Comparison of ENCODE assay signal across 8 cellular contexts in the genomic region with DNA sequence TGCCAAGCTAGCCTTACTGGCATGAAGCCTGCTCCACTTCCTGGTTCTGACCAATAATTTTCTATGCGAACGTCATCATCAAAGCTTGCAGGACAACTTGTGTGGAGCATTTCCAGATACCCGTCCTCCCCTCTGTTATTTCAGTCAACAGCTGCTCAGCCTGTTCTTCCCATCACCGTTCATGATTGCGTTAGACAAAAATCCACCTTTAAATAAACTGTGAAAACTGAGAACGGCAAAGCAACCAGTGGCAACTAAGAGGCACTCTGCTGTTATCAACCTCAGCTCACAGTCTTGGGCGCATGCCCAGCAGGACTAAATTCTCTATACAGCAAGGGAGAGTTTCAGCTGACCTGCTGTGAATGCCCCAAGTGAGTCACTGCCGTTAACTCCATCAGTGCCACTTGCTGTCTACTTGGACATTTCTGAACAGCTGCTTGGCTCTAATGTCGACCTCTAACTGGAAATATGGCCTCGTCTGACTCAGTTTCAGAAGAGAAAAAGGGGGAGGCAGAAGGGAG.
DNase-seq lines count a peak whose midpoint lies in the region; ATAC-seq, FAIRE-seq and TF ChIP-seq lines count a peak whose summit lies in the region.

No MANE protein-coding gene starts in this region.

- H3K27ac Mint-ChIP-seq in astrocyte (ENCODE audit: unreplicated experiment) = peak overlapping the region; percentile 97
- no peak overlapping the region for H3K27ac Mint-ChIP-seq in activated CD4-positive, alpha-beta T cell treated with anti-CD3 and anti-CD28 coated beads, Interleukin-2, amount 10 ng/mL, durations not matched to agents 7 days and 5 days

- CTCF ChIA-PET in activated CD4-positive, alpha-beta T cell treated with anti-CD3 and anti-CD28 coated beads, Interleukin-2, amount 10 ng/mL, durations not matched to agents 7 days and 5 days (lab: Charles Lee) = no interaction called here

- H4K20me1 ChIP-seq in astrocyte (ENCODE audit: insufficient read depth, low read length) = no peaks in the 10 kb centered on the region

- TF ChIP-seq CTCF in astrocyte (IDR thresholded peaks at IDR 0.05; ENCODE audit: insufficient read depth, low read depth, low read length) = no peak

- peak; percentile 90 for FAIRE-seq in astrocyte (lab: Jason Lieb, UNC)

- peak overlapping the region; percentile 34 for H3K4me3 ChIP-seq in astrocyte (ENCODE audit: insufficient read depth, low read depth, low read length)
- H3K4me3 ChIP-seq in skeletal muscle satellite cell (ENCODE audit: low read length) = peak overlapping the region; percentile 14

- H3K9me3 ChIP-seq in astrocyte (ENCODE audit: insufficient read depth, low read depth, low read length) = no peaks in the 10 kb centered on the region
- no peaks in the 10 kb centered on the region for H3K9me3 ChIP-seq in skeletal muscle satellite cell (replicated peaks; ENCODE audit: low read length)

- H3K4me1 ChIP-seq in astrocyte (ENCODE audit: insufficient read depth, low read length) (peaks cover 43% of the 10 kb centered on the region), skeletal muscle satellite cell (ENCODE audit: control insufficient read depth, insufficient read depth, low read length) (peaks cover 60% of the 10 kb centered on the region)

- H3K27me3 Mint-ChIP-seq in astrocyte (ENCODE audit: low read depth, unreplicated experiment) = no peaks in the 10 kb centered on the region
- peaks cover 2% of the 10 kb centered on the region for H3K27me3 Mint-ChIP-seq in activated CD4-positive, alpha-beta T cell treated with anti-CD3 and anti-CD28 coated beads, Interleukin-2, amount 10 ng/mL, durations not matched to agents 7 days and 5 days

- no peaks in the 10 kb centered on the region for H3K27me3 ChIP-seq in astrocyte (ENCODE audit: insufficient read depth, low read length)
- H3K27me3 ChIP-seq in skeletal muscle satellite cell (ENCODE audit: control insufficient read depth, insufficient read depth, low read length) = no peaks in the 10 kb centered on the region

- peak overlapping the region; percentile 71 for H3K4me3 Mint-ChIP-seq in astrocyte (ENCODE audit: unreplicated experiment)
- no peak overlapping the region for H3K4me3 Mint-ChIP-seq in activated CD4-positive, alpha-beta T cell treated with anti-CD3 and anti-CD28 coated beads, Interleukin-2, amount 10 ng/mL, durations not matched to agents 7 days and 5 days

- H2AFZ ChIP-seq in astrocyte (ENCODE audit: low read depth, low read length) = peak overlapping the region; percentile 29

- H3K36me3 Mint-ChIP-seq in astrocyte (ENCODE audit: low read depth, unreplicated experiment) = no peaks in the 10 kb centered on the region
- no peaks in the 10 kb centered on the region for H3K36me3 Mint-ChIP-seq in activated CD4-positive, alpha-beta T cell treated with anti-CD3 and anti-CD28 coated beads, Interleukin-2, amount 10 ng/mL, durations not matched to agents 7 days and 5 days (ENCODE audit: low read depth)

- H3K27ac ChIP-seq in astrocyte (ENCODE audit: low read depth, low read length) = peak overlapping the region; percentile 93

- ATAC-seq in HG03196 (IDR thresholded peaks at IDR 0.05; ENCODE audit: unreplicated experiment) = no peak

- H3K79me2 ChIP-seq in astrocyte (ENCODE audit: insufficient read depth, low read length) = no peaks in the 10 kb centered on the region

- peaks cover 38% of the 10 kb centered on the region for H3K4me1 Mint-ChIP-seq in astrocyte (ENCODE audit: low read depth, unreplicated experiment)
- H3K4me1 Mint-ChIP-seq in activated CD4-positive, alpha-beta T cell treated with anti-CD3 and anti-CD28 coated beads, Interleukin-2, amount 10 ng/mL, durations not matched to agents 7 days and 5 days = no peaks in the 10 kb centered on the region

- POLR2A ChIA-PET in activated CD4-positive, alpha-beta T cell treated with anti-CD3 and anti-CD28 coated beads, Interleukin-2, amount 10 ng/mL, durations not matched to agents 7 days and 5 days (lab: Charles Lee) = no interaction called here

- peak overlapping the region; percentile 78 for H3K4me2 ChIP-seq in astrocyte (ENCODE audit: low read length)
- H3K4me2 ChIP-seq in skeletal muscle satellite cell (ENCODE audit: low read length) = peak overlapping the region; percentile 72

- peak; percentile 79 for DNase-seq in DMS 273 treated with DMSO at 0.1 percent for 48 hours (lab: John Stamatoyannopoulos, UW)
- DNase-seq in NCI-H187 treated with DMSO at 0.1 percent for 48 hours (lab: John Stamatoyannopoulos, UW) = peak; percentile 93
- DNase-seq in astrocyte (ENCODE audit: low read depth) = peak; percentile 99
- peak; percentile 14 for DNase-seq in iPS-NIHi11 (ENCODE audit: low spot score)
- DNase-seq in activated CD4-positive, alpha-beta T cell treated with anti-CD3 and anti-CD28 coated beads, Interleukin-2, amount 10 ng/mL, durations not matched to agents 7 days and 5 days = no peak
- DNase-seq in activated CD4-positive, alpha-beta T cell treated with anti-CD3 and anti-CD28 coated beads, Interleukin-2, amount 50 U/mL, for 4 hours = no peak

- H3K9me3 Mint-ChIP-seq in astrocyte (ENCODE audit: unreplicated experiment) = no peaks in the 10 kb centered on the region
- peaks cover 5% of the 10 kb centered on the region for H3K9me3 Mint-ChIP-seq in activated CD4-positive, alpha-beta T cell treated with anti-CD3 and anti-CD28 coated beads, Interleukin-2, amount 10 ng/mL, durations not matched to agents 7 days and 5 days

- H3K9ac ChIP-seq in astrocyte (ENCODE audit: low read length) = peak overlapping the region; percentile 57
- H3K9ac ChIP-seq in skeletal muscle satellite cell (ENCODE audit: low read depth, low read length) = peak overlapping the region; percentile 77

- no peaks in the 10 kb centered on the region for H3K36me3 ChIP-seq in astrocyte (ENCODE audit: insufficient read depth, low read length)
- no peaks in the 10 kb centered on the region for H3K36me3 ChIP-seq in skeletal muscle satellite cell (ENCODE audit: insufficient read depth, low read length)

Comparison
In these comparisons a context has a peak if more than half of its experiments do, and no peak if none do; other contexts are left out.
1. DNase-seq: peak in DMS 273 treated with DMSO at 0.1 percent for 48 hours (single experiment), NCI-H187 treated with DMSO at 0.1 percent for 48 hours (single experiment), astrocyte (single experiment) and iPS-NIHi11 (single experiment); none in activated CD4-positive, alpha-beta T cell treated with anti-CD3 and anti-CD28 coated beads, Interleukin-2, amount 10 ng/mL, durations not matched to agents 7 days and 5 days (single experiment) and activated CD4-positive, alpha-beta T cell treated with anti-CD3 and anti-CD28 coated beads, Interleukin-2, amount 50 U/mL, for 4 hours (0 of 2).